In genomic region chr17:4715071-4715749, GRCh38 we compare ENCODE assay signal across 12 cellular contexts. TPM values are rescaled to one million over a fixed set of nuclear protein-coding genes. Genes with fewer than 3 reads are reported as not detected.
DNase-seq lines count a peak whose midpoint lies in the region; ATAC-seq and TF ChIP-seq lines count a peak whose summit lies in the region.
"Had no signal": no experiment of that assay in that cellular context is flagged by ENCODE, and none has a peak within 500 bp of the region (broad histone marks: within the 10 kb centered on the region; RNA-seq: fewer than 3 reads in every experiment).

No MANE protein-coding gene starts in this region.

- H3K27me3 ChIP-seq in dorsolateral prefrontal cortex, result no peaks in the 10 kb centered on the region
- H3K27me3 ChIP-seq: sigmoid colon had no signal

- intact Hi-C loops in activated CD4-positive, alpha-beta memory T cell treated with anti-CD3 and anti-CD28 coated beads for 36 hours (cut with micrococcal nuclease), result loop anchor here (10.0 kb wide), 1 partner anchor 570 kb away; the partner anchor contains the start of genes CYB5D2 and ZZEF1
- intact Hi-C loops in dorsolateral prefrontal cortex (cut with DNase I), result loop anchor here in 1 of 2 donors (5.0 kb wide), 1 partner anchor 182 kb away; the partner anchor contains the start of gene C17orf107

- TF ChIP-seq CTCF in dorsolateral prefrontal cortex (IDR thresholded peaks at IDR 0.05 in 54 of 56, conservative IDR thresholded peaks at IDR 0.05 in 2 of 56; ENCODE audit: low read depth in 1 of 56, partially characterized antibody in 56 of 56), result no peak

- peaks cover 37% of the 10 kb centered on the region for H3K4me1 Mint-ChIP-seq in activated CD4-positive, alpha-beta memory T cell treated with anti-CD3 and anti-CD28 coated beads for 36 hours (ENCODE audit: low read depth)

- H3K9me3 Mint-ChIP-seq in activated CD4-positive, alpha-beta memory T cell treated with anti-CD3 and anti-CD28 coated beads for 36 hours, result no peaks in the 10 kb centered on the region

- peak; percentile 10 for ATAC-seq in stimulated activated naive CD8-positive, alpha-beta T cell treated with anti-CD3 and anti-CD28 coated beads, Interleukin-15, Interleukin-2, amounts not matched to agents 100 U/mL and 50 U/mL, for 24 hours
- no peak for ATAC-seq in GM19328 (IDR thresholded peaks at IDR 0.05; ENCODE audit: unreplicated experiment)

- H3K4me3 ChIP-seq in dorsolateral prefrontal cortex, result peak overlapping the region in 3 of 59 donors; percentile 3 to 25 (median 9)
- H3K4me3 ChIP-seq: sigmoid colon had no signal

- peak; percentile 50 for DNase-seq in NCI-H1436 (lab: John Stamatoyannopoulos, UW)
- no peak for DNase-seq in NCI-H1436 treated with DMSO at 0.1 percent for 48 hours (lab: John Stamatoyannopoulos, UW)
- peak; percentile 60 for DNase-seq in activated CD4-positive, alpha-beta memory T cell treated with anti-CD3 and anti-CD28 coated beads for 36 hours
- peak; percentile 65 for DNase-seq in central memory CD4-positive, alpha-beta T cell
- peak; percentile 68 for DNase-seq in stimulated activated naive CD8-positive, alpha-beta T cell treated with anti-CD3 and anti-CD28 coated beads, Interleukin-15, Interleukin-2, amounts not matched to agents 100 U/mL and 50 U/mL, for 24 hours
- no peak for DNase-seq in NCI-H82 (lab: John Stamatoyannopoulos, UW)
- no peak for DNase-seq in dorsolateral prefrontal cortex
- DNase-seq: sigmoid colon, SW 1271 had no signal

- peaks cover 46% of the 10 kb centered on the region for H3K36me3 Mint-ChIP-seq in activated CD4-positive, alpha-beta memory T cell treated with anti-CD3 and anti-CD28 coated beads for 36 hours

- peak overlapping the region in 3 of 59 donors; percentile 27 to 34 (median 33) for H3K27ac ChIP-seq in dorsolateral prefrontal cortex
- H3K27ac ChIP-seq: 22Rv1, sigmoid colon had no signal

- peak overlapping the region; percentile 72 for H3K4me3 Mint-ChIP-seq in activated CD4-positive, alpha-beta memory T cell treated with anti-CD3 and anti-CD28 coated beads for 36 hours

- no peaks in the 10 kb centered on the region for H3K27me3 Mint-ChIP-seq in activated CD4-positive, alpha-beta memory T cell treated with anti-CD3 and anti-CD28 coated beads for 36 hours

- H3K27ac Mint-ChIP-seq in activated CD4-positive, alpha-beta memory T cell treated with anti-CD3 and anti-CD28 coated beads for 36 hours, result peak overlapping the region; percentile 94

- POLR2A ChIA-PET in activated CD4-positive, alpha-beta memory T cell treated with anti-CD3 and anti-CD28 coated beads for 36 hours (lab: Charles Lee), result interaction anchor here (0.5 to 0.7 kb wide), 2 partner anchors 75 to 184 kb away, joined by 3 read pairs; partner anchors contain the start of gene C17orf107

- CTCF ChIA-PET in activated CD4-positive, alpha-beta memory T cell treated with anti-CD3 and anti-CD28 coated beads for 36 hours (lab: Charles Lee), result interaction anchor here (1.9 kb wide), 1 partner anchor 75 kb away, joined by 8 read pairs; no protein-coding TSS in a partner anchor

RNA-seq across cellular contexts. Expression of gene ARRB2, which starts 4.8 kb away (rescaled TPM):
- 100 to 1,000 TPM; 210 to 226 TPM for total RNA-seq in activated CD4-positive, alpha-beta memory T cell treated with anti-CD3 and anti-CD28 coated beads for 36 hours
- 100 to 1,000 TPM in 45 of 120 experiments, 10 to 100 TPM in 75; 66.2 to 131 (median 94.9) TPM for total RNA-seq in dorsolateral prefrontal cortex

RNA-seq across cellular contexts. Expression of gene PELP1, which starts 11.3 kb away (rescaled TPM):
- total RNA-seq in activated CD4-positive, alpha-beta memory T cell treated with anti-CD3 and anti-CD28 coated beads for 36 hours, result 100 to 1,000 TPM in 1 of 2 experiments, 10 to 100 TPM in 1; 96.1 to 101 TPM
- 100 to 1,000 TPM in 1 of 120 experiments, 10 to 100 TPM in 119; 56.4 to 101 (median 70.6) TPM for total RNA-seq in dorsolateral prefrontal cortex

RNA-seq across cellular contexts. Expression of gene MED11, which starts 16.0 kb away (rescaled TPM):
- 10 to 100 TPM; 20.4 to 21.8 TPM for total RNA-seq in activated CD4-positive, alpha-beta memory T cell treated with anti-CD3 and anti-CD28 coated beads for 36 hours
- total RNA-seq in dorsolateral prefrontal cortex, result 10 to 100 TPM in 112 of 120 experiments, 1 to 10 TPM in 8; 7.9 to 21.7 (median 14.7) TPM

RNA-seq across cellular contexts. Expression of gene ZMYND15, which starts 24.4 kb away (rescaled TPM):
- total RNA-seq in activated CD4-positive, alpha-beta memory T cell treated with anti-CD3 and anti-CD28 coated beads for 36 hours, result under 1 TPM; 0.10 to 0.24 TPM
- 1 to 10 TPM in 92 of 120 experiments, under 1 TPM in 28; 0.46 to 3.6 (median 1.4) TPM for total RNA-seq in dorsolateral prefrontal cortex
- total RNA-seq: HT1080 had no signal

RNA-seq across cellular contexts. Expression of gene CXCL16, which starts 24.5 kb away (rescaled TPM):
- total RNA-seq in activated CD4-positive, alpha-beta memory T cell treated with anti-CD3 and anti-CD28 coated beads for 36 hours, result 1 to 10 TPM; 3.1 to 3.4 TPM
- total RNA-seq in dorsolateral prefrontal cortex, result 10 to 100 TPM in 86 of 120 experiments, 1 to 10 TPM in 34; 4.0 to 31.9 (median 13.0) TPM

Comparison
In these comparisons a context has a peak if more than half of its experiments do, and no peak if none do; other contexts are left out.
1. DNase-seq: peak in NCI-H1436 (single experiment), activated CD4-positive, alpha-beta memory T cell treated with anti-CD3 and anti-CD28 coated beads for 36 hours (single experiment), central memory CD4-positive, alpha-beta T cell (single experiment) and stimulated activated naive CD8-positive, alpha-beta T cell treated with anti-CD3 and anti-CD28 coated beads, Interleukin-15, Interleukin-2, amounts not matched to agents 100 U/mL and 50 U/mL, for 24 hours (single experiment); none in NCI-H1436 treated with DMSO at 0.1 percent for 48 hours (single experiment), NCI-H82 (single experiment) and dorsolateral prefrontal cortex (0 of 10).